In genomic region chr11:70243912-70244652, GRCh38 we compare ENCODE assay signal across 18 cellular contexts. TPM values are rescaled to one million over a fixed set of nuclear protein-coding genes. Genes with fewer than 3 reads are reported as not detected.
DNase-seq lines count a peak whose midpoint lies in the region; ATAC-seq and TF ChIP-seq lines count a peak whose summit lies in the region.
"Had no signal": no experiment of that assay in that cellular context is flagged by ENCODE, and none has a peak within 500 bp of the region (broad histone marks: within the 10 kb centered on the region; RNA-seq: fewer than 3 reads in every experiment).

No MANE protein-coding gene starts in this region.

- intact Hi-C loops in upper lobe of right lung (cut with DNase I) (no loop called here), colonic mucosa (cut with DNase I) (no loop called here)

- H3K4me1 ChIP-seq in RWPE2 (ENCODE audit: insufficient read depth, poor library complexity, severe bottlenecking) (no peaks in the 10 kb centered on the region), upper lobe of right lung (no peaks in the 10 kb centered on the region), colonic mucosa (no peaks in the 10 kb centered on the region)

- H3K27ac ChIP-seq in RWPE2 (ENCODE audit: poor library complexity, severe bottlenecking) (no peak overlapping the region), upper lobe of right lung (no peak overlapping the region), colonic mucosa (no peak overlapping the region)
- H3K27ac ChIP-seq: neutrophil, VCaP had no signal

- H3K36me3 ChIP-seq in RWPE2 (ENCODE audit: low read depth), result no peaks in the 10 kb centered on the region
- no peaks in the 10 kb centered on the region for H3K36me3 ChIP-seq in upper lobe of right lung
- no peaks in the 10 kb centered on the region for H3K36me3 ChIP-seq in colonic mucosa
- H3K36me3 ChIP-seq: neutrophil had no signal

- H3K36me3 Mint-ChIP-seq in type B pancreatic cell, result no peaks in the 10 kb centered on the region

- H3K4me3 Mint-ChIP-seq in type B pancreatic cell, result no peak overlapping the region

- TF ChIP-seq CTCF in RWPE2 (IDR thresholded peaks at IDR 0.05; ENCODE audit: poor library complexity, severe bottlenecking), result no peak
- no peak for TF ChIP-seq CTCF in upper lobe of right lung (IDR thresholded peaks at IDR 0.05)
- TF ChIP-seq CTCF in colonic mucosa (IDR thresholded peaks at IDR 0.05), result no peak
- TF ChIP-seq CTCF in type B pancreatic cell (conservative IDR thresholded peaks at IDR 0.05), result no peak

- DNase-seq in 8988T, result peak; percentile 59
- peak; percentile 68 for DNase-seq in GM03348 (ENCODE audit: low spot score)
- DNase-seq in RWPE2 (ENCODE audit: low spot score), result no peak
- DNase-seq in hepatic stellate cell (ENCODE audit: low spot score), result peak; percentile 83
- DNase-seq in HT-29 (ENCODE audit: low spot score), result no peak
- no peak for DNase-seq in upper lobe of right lung
- DNase-seq in colonic mucosa, result no peak
- no peak for DNase-seq in type B pancreatic cell (ENCODE audit: extremely low spot score, unreplicated experiment)
- DNase-seq: activated CD8-positive, alpha-beta memory T cell treated with anti-CD3 and anti-CD28 coated beads, Interleukin-2, amount 50 U/mL, for 4 hours; cortex of kidney; DMS53; Karpas-422; NCI-H1930; NCI-H774; SHP77 treated with DMSO at 0.1 percent for 48 hours had no signal

- H3K9me3 Mint-ChIP-seq in type B pancreatic cell, result no peaks in the 10 kb centered on the region

- no peak overlapping the region for H3K9ac ChIP-seq in colonic mucosa (ENCODE audit: low read depth in 2 of 2, low read length in 2 of 2)

- H3K4me1 Mint-ChIP-seq in type B pancreatic cell (ENCODE audit: unreplicated experiment), result peaks cover 11% of the 10 kb centered on the region

- no peaks in the 10 kb centered on the region for H3K27me3 ChIP-seq in RWPE2 (ENCODE audit: insufficient read depth, poor library complexity, severe bottlenecking)
- no peaks in the 10 kb centered on the region for H3K27me3 ChIP-seq in upper lobe of right lung
- H3K27me3 ChIP-seq in colonic mucosa, result no peaks in the 10 kb centered on the region

- H3K9me3 ChIP-seq in RWPE2 (ENCODE audit: severe bottlenecking) (no peaks in the 10 kb centered on the region), upper lobe of right lung (no peaks in the 10 kb centered on the region), colonic mucosa (no peaks in the 10 kb centered on the region)
- H3K9me3 ChIP-seq: neutrophil had no signal

- 0 out of 3 replicates have a peak, but pooled peaks have one; percentile 51 for ATAC-seq in RWPE2 (ENCODE audit: low read depth)
- ATAC-seq in upper lobe of right lung, result no peak
- ATAC-seq: GM12878 had no signal

- no peak overlapping the region for H3K4me3 ChIP-seq in RWPE2 (ENCODE audit: severe bottlenecking)
- H3K4me3 ChIP-seq in upper lobe of right lung, result no peak overlapping the region
- H3K4me3 ChIP-seq in colonic mucosa, result no peak overlapping the region
- H3K4me3 ChIP-seq: GM12878 had no signal

- no peak overlapping the region for H3K27ac Mint-ChIP-seq in type B pancreatic cell

- H3K27me3 Mint-ChIP-seq in type B pancreatic cell, result peaks cover 28% of the 10 kb centered on the region

RNA-seq across cellular contexts. Expression of gene PPFIA1, which starts 26.4 kb away (rescaled TPM):
- 46.7 and 48.6 TPM in 2 replicates for total RNA-seq in HT-29 (2014; rRNA removed; shearing (Covaris generic))
- total RNA-seq in upper lobe of right lung (73.3 TPM), colonic mucosa (10 to 100 TPM; 46.9 to 47.5 TPM), type B pancreatic cell (ENCODE audit: low replicate concordance) (47.8 and 57.0 TPM in 2 replicates)

RNA-seq across cellular contexts. Expression of gene FADD, which starts 41.0 kb away (rescaled TPM):
- total RNA-seq in HT-29 (2014; rRNA removed; shearing (Covaris generic)), result 105 and 106 TPM in 2 replicates
- 21.3 TPM for total RNA-seq in upper lobe of right lung
- total RNA-seq in colonic mucosa, result 10 to 100 TPM; 36.6 to 37.7 TPM
- total RNA-seq in type B pancreatic cell (ENCODE audit: low replicate concordance), result 24.0 TPM in 2 replicates

Comparison
In these comparisons a context has a peak if more than half of its experiments do, and no peak if none do; other contexts are left out.
1. DNase-seq: peak in 8988T (single experiment), GM03348 (single experiment) and hepatic stellate cell (single experiment); none in RWPE2 (single experiment), HT-29 (single experiment), upper lobe of right lung (single experiment), colonic mucosa (single experiment) and type B pancreatic cell (single experiment).